In genomic region chr12:130064999-130065398, GRCh38 we compare ENCODE assay signal across 21 cellular contexts.
A peak's percentile ranks its signal among the peaks of the same experiment; 100 is the strongest.
DNase-seq lines count a peak whose midpoint lies in the region; ATAC-seq and TF ChIP-seq lines count a peak whose summit lies in the region.
"Had no signal": no experiment of that assay in that cellular context is flagged by ENCODE, and none has a peak within 500 bp of the region (broad histone marks: within the 10 kb centered on the region; RNA-seq: fewer than 3 reads in every experiment).

No MANE protein-coding gene starts in this region.

- no peaks in the 10 kb centered on the region for H4K20me1 ChIP-seq in mammary epithelial cell (ENCODE audit: insufficient read depth, low read length)

- no peaks in the 10 kb centered on the region for H3K79me2 ChIP-seq in mammary epithelial cell (ENCODE audit: insufficient read depth, low read length)

- no peaks in the 10 kb centered on the region for H3K27me3 ChIP-seq in mammary epithelial cell (ENCODE audit: insufficient read depth, low read length)
- no peaks in the 10 kb centered on the region for H3K27me3 ChIP-seq in foreskin keratinocyte
- H3K27me3 ChIP-seq: SJSA1 had no signal

- H3K4me1 Mint-ChIP-seq in MCF 10A (ENCODE audit: insufficient read depth, unreplicated experiment) (no peaks in the 10 kb centered on the region), neural crest cell (no peaks in the 10 kb centered on the region)

- H3K4me1 ChIP-seq in mammary epithelial cell (ENCODE audit: insufficient read depth, low read length): no peaks in the 10 kb centered on the region
- no peaks in the 10 kb centered on the region for H3K4me1 ChIP-seq in foreskin keratinocyte
- H3K4me1 ChIP-seq: SJSA1 had no signal

- no peak overlapping the region for H3K9ac ChIP-seq in mammary epithelial cell (ENCODE audit: insufficient read depth, low read length)

- in situ Hi-C loops in mammary epithelial cell (cut with MboI; ENCODE audit: low sequenced_read_pairs in 2 of 2): no loop called here

- H3K9me3 Mint-ChIP-seq in MCF 10A (ENCODE audit: unreplicated experiment) (peaks cover 11% of the 10 kb centered on the region), neural crest cell (no peaks in the 10 kb centered on the region)

- H3K27me3 Mint-ChIP-seq in MCF 10A (ENCODE audit: insufficient read depth, unreplicated experiment) (no peaks in the 10 kb centered on the region), neural crest cell (ENCODE audit: low read depth) (no peaks in the 10 kb centered on the region)

- H3K4me3 ChIP-seq in mammary epithelial cell (replicated peaks in 1 of 3; ENCODE audit: insufficient read depth in 1 of 3, low read depth in 2 of 3, low read length in 3 of 3): no peak overlapping the region
- H3K4me3 ChIP-seq: SJSA1 had no signal

- peaks cover 30% of the 10 kb centered on the region for H3K9me3 ChIP-seq in mammary epithelial cell (replicated peaks; ENCODE audit: insufficient read depth, low read length)

- DNase-seq in MCF 10A (ENCODE audit: unreplicated experiment): peak; percentile 25
- DNase-seq in mammary epithelial cell: no peak
- no peak for DNase-seq in foreskin keratinocyte
- no peak for DNase-seq in neural crest cell (ENCODE audit: low read depth, low spot score)
- no peak for DNase-seq in ecto neural progenitor cell (ENCODE audit: low spot score)
- DNase-seq in NCI-H2081 treated with DMSO at 0.1 percent for 48 hours (lab: John Stamatoyannopoulos, UW): no peak
- DNase-seq in NCI-H345 treated with DMSO at 0.1 percent for 48 hours (lab: John Stamatoyannopoulos, UW; ENCODE audit: unreplicated experiment): no peak
- DNase-seq: Calu3, HCEC 1CT, IMR-90, KG1, NCI-H1092 treated with DMSO at 0.1 percent for 48 hours, NCI-H1436 treated with DMSO at 0.1 percent for 48 hours, NCI-H187 treated with DMSO at 0.1 percent for 48 hours, NCI-H2107, NCI-H446 treated with DMSO at 0.1 percent for 48 hours, NCI-H526, Right ventricle myocardium superior, RPMI8226 had no signal

- ATAC-seq in foreskin keratinocyte: no peak
- no peak for ATAC-seq in HG03159 (IDR thresholded peaks at IDR 0.05; ENCODE audit: unreplicated experiment)

- dilution Hi-C loops in mammary epithelial cell (cut with HindIII; ENCODE audit: low sequenced_read_pairs): no loop called here

- intact Hi-C loops in MCF 10A (cut with micrococcal nuclease): no loop called here
- intact Hi-C loops in mammary epithelial cell (cut with micrococcal nuclease): no loop called here

- TF ChIP-seq CTCF in MCF 10A (IDR thresholded peaks at IDR 0.05; ENCODE audit: unreplicated experiment) (no peak), mammary epithelial cell (conservative IDR thresholded peaks at IDR 0.05 in 1 of 2, IDR thresholded peaks at IDR 0.05 in 1 of 2; ENCODE audit: extremely low read depth in 1 of 2, insufficient read depth in 1 of 2, low read depth in 1 of 2, low read length in 2 of 2) (no peak), foreskin keratinocyte (conservative IDR thresholded peaks at IDR 0.05) (peak; percentile 30), neural crest cell (conservative IDR thresholded peaks at IDR 0.05) (peak; percentile 18)

- POLR2A ChIA-PET in MCF 10A (lab: Yijun Ruan, JAX): no interaction called here

- H3K27ac Mint-ChIP-seq in MCF 10A (ENCODE audit: low read depth, unreplicated experiment) (no peak overlapping the region), neural crest cell (ENCODE audit: unreplicated experiment) (no peak overlapping the region)

- H3K4me2 ChIP-seq in mammary epithelial cell (ENCODE audit: insufficient read depth, low read depth, low read length): no peak overlapping the region

- BruUV-seq in MCF 10A (replicated peaks; lab: Mats Ljungman, UMichigan): no TSS peak
- BruUV-seq in mammary epithelial cell (replicated peaks; lab: Mats Ljungman, UMichigan): no TSS peak

- H3K27ac ChIP-seq in mammary epithelial cell (ENCODE audit: insufficient read depth, low read depth, low read length): no peak overlapping the region
- H3K27ac ChIP-seq in foreskin keratinocyte: no peak overlapping the region
- H3K27ac ChIP-seq: SJSA1 had no signal

- WGBS in mammary epithelial cell (ENCODE audit: low coverage, missing lambda C conversion rate): 58% methylated on average over 4 of the region's 4 CpGs

- CTCF ChIA-PET in MCF 10A (lab: Yijun Ruan, JAX) (interaction anchor here (0.7 to 2.9 kb wide), 3 partner anchors 18 to 62 kb away, joined by 3 to 15 read pairs (median 3); no protein-coding TSS in a partner anchor), mammary epithelial cell (lab: Charles Lee; ENCODE audit: low non-redundant PET) (no interaction called here)

- H3K4me3 Mint-ChIP-seq in MCF 10A (ENCODE audit: unreplicated experiment) (no peak overlapping the region), neural crest cell (no peak overlapping the region)

- H3K36me3 Mint-ChIP-seq in MCF 10A (ENCODE audit: insufficient read depth, unreplicated experiment) (peaks cover 4% of the 10 kb centered on the region), neural crest cell (ENCODE audit: low read depth) (no peaks in the 10 kb centered on the region)

- H3K36me3 ChIP-seq in mammary epithelial cell (ENCODE audit: insufficient read depth, low read length): no peaks in the 10 kb centered on the region
- H3K36me3 ChIP-seq: SJSA1 had no signal

- H2AFZ ChIP-seq in mammary epithelial cell (ENCODE audit: low read depth, low read length): no peak overlapping the region

Comparison
In these comparisons a context has a peak if more than half of its experiments do, and no peak if none do; other contexts are left out.
1. CTCF ChIP-seq: peak in foreskin keratinocyte (single experiment) and neural crest cell (single experiment); none in MCF 10A (single experiment) and mammary epithelial cell (0 of 2).